Comparison of ENCODE assay signal across 25 cellular contexts in genomic region chr4:62454535-62454934, GRCh38.
DNase-seq lines count a peak whose midpoint lies in the region; ATAC-seq, FAIRE-seq and TF ChIP-seq lines count a peak whose summit lies in the region.
"Had no signal": no experiment of that assay in that cellular context is flagged by ENCODE, and none has a peak within 500 bp of the region (broad histone marks: within the 10 kb centered on the region; RNA-seq: fewer than 3 reads in every experiment).

No MANE protein-coding gene starts in this region.

- H3K27me3 ChIP-seq in HepG2 (ENCODE audit: control insufficient read depth in 1 of 2, insufficient read depth in 2 of 2, low read length in 2 of 2) (no peaks in the 10 kb centered on the region), right lobe of liver (no peaks in the 10 kb centered on the region), iPS-18a (ENCODE audit: control insufficient read depth, insufficient read depth, low read length) (no peaks in the 10 kb centered on the region), neuron (ENCODE audit: insufficient read depth, low read length) (no peaks in the 10 kb centered on the region)
- H3K27me3 ChIP-seq: BLaER1 treated with 17β-estradiol and CSF1 and Interleukin-3, amounts not matched to agents 10 nM and 100 nM had no signal

- TF ChIP-seq CTCF in HepG2 (CRISPR knock-in tag; IDR thresholded peaks at IDR 0.05): no peak
- TF ChIP-seq CTCF in right lobe of liver (IDR thresholded peaks at IDR 0.05): no peak

- no peak for DNase-seq in HepG2 (ENCODE audit: low spot score)
- DNase-seq in right lobe of liver: no peak
- no peak for DNase-seq in stimulated activated CD4-positive, alpha-beta T cell treated with anti-CD3 and anti-CD28 coated beads, Interleukin-1b, Interleukin-23, amount 100 ng/mL, for 48 hours
- DNase-seq in GDM1 (lab: John Stamatoyannopoulos, UW): no peak
- no peak for DNase-seq in D341Med (ENCODE audit: low spot score)
- DNase-seq: AML-193; Caco-2; Calu3; CD4-positive, alpha-beta T cell; CD8-positive, alpha-beta T cell; DMS 273 treated with DMSO at 0.1 percent for 48 hours; DMS153; DMS53; DMS79; DND-41; EL; GF-D8 had no signal

- H3K79me2 ChIP-seq in HepG2 (ENCODE audit: insufficient read depth, low read length): no peaks in the 10 kb centered on the region

- CTCF ChIA-PET in HepG2 (lab: Yijun Ruan, JAX; ENCODE audit: low intra/inter-chr PET ratio, low total read pairs): no interaction called here

- H3K4me1 ChIP-seq in HepG2 (ENCODE audit: insufficient read depth, low read length) (no peaks in the 10 kb centered on the region), right lobe of liver (no peaks in the 10 kb centered on the region), iPS-18a (ENCODE audit: control insufficient read depth, low read depth, low read length) (peaks cover 5% of the 10 kb centered on the region), neuron (ENCODE audit: insufficient read depth, low read length) (no peaks in the 10 kb centered on the region)
- H3K4me1 ChIP-seq: A549; BLaER1 treated with 17β-estradiol and CSF1 and Interleukin-3, amounts not matched to agents 10 nM and 100 nM had no signal

- no peak for FAIRE-seq in HepG2 (lab: Jason Lieb, UNC)
- FAIRE-seq: A549, GM12892, GM18507 had no signal

- intact Hi-C loops in HepG2 (cut with micrococcal nuclease; ENCODE audit: unreplicated experiment) (no loop called here), right lobe of liver (cut with DNase I) (no loop called here)

- 0% methylated on average over 1 of the region's 1 CpG for WGBS in HepG2 (ENCODE audit: low lambda C conversion rate)
- 75% methylated on average over 1 of the region's 1 CpG for WGBS in right lobe of liver (ENCODE audit: insufficient coverage, low coverage, low lambda C conversion rate, missing lambda C conversion rate)

- no peak overlapping the region for H3K4me2 ChIP-seq in HepG2 (ENCODE audit: low read depth, low read length)
- H3K4me2 ChIP-seq: A549; BLaER1 treated with 17β-estradiol and CSF1 and Interleukin-3, amounts not matched to agents 10 nM and 100 nM had no signal

- no peak for TF ChIP-seq RAD21 in HepG2 (CRISPR knock-in tag; IDR thresholded peaks at IDR 0.05)

- H3K9me3 ChIP-seq in HepG2 (ENCODE audit: low read length): peaks cover 6% of the 10 kb centered on the region; the same call in 1 of the 2 replicates
- H3K9me3 ChIP-seq in right lobe of liver: peaks cover 0 to 4% (median 0%) of the 10 kb centered on the region in 4 donors
- H3K9me3 ChIP-seq in iPS-18a (ENCODE audit: control insufficient read depth, low read depth, low read length): no peaks in the 10 kb centered on the region
- H3K9me3 ChIP-seq in neuron (ENCODE audit: low read length): no peaks in the 10 kb centered on the region
- H3K9me3 ChIP-seq: A549; BLaER1 treated with 17β-estradiol and CSF1 and Interleukin-3, amounts not matched to agents 10 nM and 100 nM; Caco-2 had no signal

- TF ChIP-seq EP300 in HepG2 (IDR thresholded peaks at IDR 0.05; ENCODE audit: low read depth in 2 of 2, low read length in 2 of 2): no peak
- no peak for TF ChIP-seq EP300 in HepG2 (CRISPR knock-in tag; IDR thresholded peaks at IDR 0.05; ENCODE audit: borderline replicate concordance)

- BruUV-seq in HepG2 (replicated peaks; lab: Mats Ljungman, UMichigan): no TSS peak

- no peak overlapping the region for H3K27ac ChIP-seq in HepG2 (ENCODE audit: extremely low read length, insufficient read depth, low read length)
- no peak overlapping the region for H3K27ac ChIP-seq in right lobe of liver
- H3K27ac ChIP-seq in iPS-18a (ENCODE audit: low read length): peak overlapping the region; percentile 19
- H3K27ac ChIP-seq: 22Rv1; A549; BLaER1 treated with 17β-estradiol and CSF1 and Interleukin-3, amounts not matched to agents 10 nM and 100 nM; C4-2B had no signal

- H2AFZ ChIP-seq in HepG2 (ENCODE audit: low read length) (no peak overlapping the region), neuron (ENCODE audit: low read depth, low read length) (peak overlapping the region; percentile 43)

- no peak overlapping the region for H3K4me3 ChIP-seq in HepG2 (replicated peaks in 1 of 3; ENCODE audit: insufficient read depth in 1 of 3, low read depth in 2 of 3, low read length in 3 of 3)
- no peak overlapping the region for H3K4me3 ChIP-seq in right lobe of liver
- no peak overlapping the region for H3K4me3 ChIP-seq in iPS-18a (ENCODE audit: low read length)
- H3K4me3 ChIP-seq in neuron (ENCODE audit: low read length): no peak overlapping the region
- H3K4me3 ChIP-seq: A549; BLaER1 treated with 17β-estradiol and CSF1 and Interleukin-3, amounts not matched to agents 10 nM and 100 nM had no signal

- H4K20me1 ChIP-seq in HepG2 (ENCODE audit: insufficient read depth, low read length): no peaks in the 10 kb centered on the region
- H4K20me1 ChIP-seq: BLaER1 treated with 17β-estradiol and CSF1 and Interleukin-3, amounts not matched to agents 10 nM and 100 nM had no signal

- H3K9ac ChIP-seq in HepG2 (ENCODE audit: insufficient read depth, low read depth, low read length): no peak overlapping the region
- no peak overlapping the region for H3K9ac ChIP-seq in iPS-18a (ENCODE audit: low read length)
- H3K9ac ChIP-seq: BLaER1 treated with 17β-estradiol and CSF1 and Interleukin-3, amounts not matched to agents 10 nM and 100 nM had no signal

- POLR2A ChIA-PET in HepG2 (lab: Yijun Ruan, JAX): no interaction called here

- H3K36me3 ChIP-seq in HepG2 (replicated peaks in 1 of 2; ENCODE audit: control insufficient read depth in 1 of 2, insufficient read depth in 2 of 2, low read length in 2 of 2) (no peaks in the 10 kb centered on the region), right lobe of liver (no peaks in the 10 kb centered on the region), iPS-18a (ENCODE audit: control insufficient read depth, low read depth, low read length) (no peaks in the 10 kb centered on the region), neuron (ENCODE audit: insufficient read depth, low read length) (no peaks in the 10 kb centered on the region)
- H3K36me3 ChIP-seq: BLaER1 treated with 17β-estradiol and CSF1 and Interleukin-3, amounts not matched to agents 10 nM and 100 nM had no signal

- ATAC-seq in HepG2 (no peak), right lobe of liver (no peak)
- ATAC-seq: A549; CD8-positive, alpha-beta T cell had no signal

- TF ChIP-seq POLR2A in HepG2 (IDR thresholded peaks at IDR 0.05; ENCODE audit: insufficient read depth in 1 of 2, low read depth in 2 of 2, low read length in 2 of 2) (no peak), right lobe of liver (IDR thresholded peaks at IDR 0.05) (no peak)

- in situ Hi-C loops in HepG2 (cut with HindIII; ENCODE audit: extremely low pct_ligation_motif_present, low pct_unique_long_range_greater_than_20kb): no loop called here

TF ChIP-seq in HepG2, 621 proteins besides CTCF, POLR2A, EP300 and RAD21:
- TF ChIP-seq ZFP90 (CRISPR knock-in tag; IDR thresholded peaks at IDR 0.05; ENCODE audit: borderline replicate concordance) (no peak), ATF7 (IDR thresholded peaks at IDR 0.05) (peak; percentile 32; the same call in 1 of the 2 replicates), ATF7 (CRISPR knock-in tag; IDR thresholded peaks at IDR 0.05) (no peak)
